ENCODE assay signal across 12 cellular contexts in the genomic region with DNA sequence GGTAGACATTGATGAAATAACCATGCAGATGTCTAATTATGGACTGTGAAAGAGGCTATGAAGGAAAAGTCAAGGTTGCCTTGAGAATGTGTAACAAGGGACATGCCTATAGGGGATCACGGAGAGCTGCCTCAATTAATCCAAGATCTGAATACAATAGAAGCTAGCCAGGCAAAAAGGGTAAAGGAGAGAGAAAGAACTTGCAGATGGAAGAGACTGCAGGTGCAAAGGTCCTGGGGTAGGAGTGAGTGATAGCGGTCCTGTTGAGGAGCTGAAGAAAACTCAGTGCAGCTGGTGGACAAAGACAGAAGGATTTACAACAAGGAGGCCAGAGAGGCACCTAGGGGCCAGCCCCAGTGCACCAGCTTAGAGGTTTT. TPM values are rescaled to one million over a fixed set of nuclear protein-coding genes. Genes with fewer than 3 reads are reported as not detected.
DNase-seq lines count a peak whose midpoint lies in the region; ATAC-seq and TF ChIP-seq lines count a peak whose summit lies in the region.
"Had no signal": no experiment of that assay in that cellular context is flagged by ENCODE, and none has a peak within 500 bp of the region (broad histone marks: within the 10 kb centered on the region; RNA-seq: fewer than 3 reads in every experiment).

No MANE protein-coding gene starts in this region.

- H3K27ac ChIP-seq in epithelial cell of prostate (peak overlapping the region; percentile 99), suprapubic skin (peak overlapping the region; percentile 1)
- H3K27ac ChIP-seq: hepatocyte had no signal

- TF ChIP-seq CTCF in suprapubic skin (IDR thresholded peaks at IDR 0.05) = no peak

- H3K9me3 Mint-ChIP-seq in activated T-cell treated with anti-CD3 and anti-CD28 coated beads, Interleukin-2, amount 50 U/mL, for 4 hours = no peaks in the 10 kb centered on the region
- no peaks in the 10 kb centered on the region for H3K9me3 Mint-ChIP-seq in T-cell

- no peaks in the 10 kb centered on the region for H3K27me3 Mint-ChIP-seq in activated T-cell treated with anti-CD3 and anti-CD28 coated beads, Interleukin-2, amount 50 U/mL, for 4 hours (ENCODE audit: low read depth)
- peaks cover 0 to 4% of the 10 kb centered on the region in 2 donors for H3K27me3 Mint-ChIP-seq in T-cell

- TF ChIP-seq EP300 in suprapubic skin (IDR thresholded peaks at IDR 0.05) = no peak

- DNase-seq in activated T-cell treated with anti-CD3 and anti-CD28 coated beads, Interleukin-2, amount 50 U/mL, for 4 hours = no peak
- DNase-seq in activated T-cell treated with anti-CD3 and anti-CD28 coated beads, Interleukin-2, amount 50 U/mL, for 1 hour = no peak
- DNase-seq in T-cell (no peak), epithelial cell of prostate (ENCODE audit: low read depth, low spot score) (no peak), suprapubic skin (ENCODE audit: low spot score in 2 of 2) (peak; percentile 25 to 35), DMS53 treated with DMSO at 0.1 percent for 48 hours (lab: John Stamatoyannopoulos, UW; ENCODE audit: unreplicated experiment) (no peak)

- H3K4me1 ChIP-seq in suprapubic skin = peaks cover 75% of the 10 kb centered on the region

- H3K27me3 ChIP-seq in suprapubic skin = no peaks in the 10 kb centered on the region
- H3K27me3 ChIP-seq: hepatocyte had no signal

- no peaks in the 10 kb centered on the region for H3K36me3 Mint-ChIP-seq in activated T-cell treated with anti-CD3 and anti-CD28 coated beads, Interleukin-2, amount 50 U/mL, for 4 hours (ENCODE audit: insufficient read depth)
- peaks cover 4% of the 10 kb centered on the region for H3K36me3 Mint-ChIP-seq in T-cell

- H3K36me3 ChIP-seq in suprapubic skin = no peaks in the 10 kb centered on the region

- no peak for ATAC-seq in activated T-cell treated with anti-CD3 and anti-CD28 coated beads, Interleukin-2, amount 50 U/mL, for 4 hours
- peak in 3 of 4 experiments; percentile 3 to 6 (median 4) for ATAC-seq in T-cell (replicated peaks in 1 of 4)
- no peak for ATAC-seq in GM21515 (IDR thresholded peaks at IDR 0.05; ENCODE audit: unreplicated experiment)
- ATAC-seq in HG03439 (IDR thresholded peaks at IDR 0.05; ENCODE audit: unreplicated experiment) = no peak

- WGBS in suprapubic skin = 74% methylated on average over 2 of the region's 2 CpGs

- peaks cover 57% of the 10 kb centered on the region for H3K4me1 Mint-ChIP-seq in activated T-cell treated with anti-CD3 and anti-CD28 coated beads, Interleukin-2, amount 50 U/mL, for 4 hours (ENCODE audit: low read depth)
- H3K4me1 Mint-ChIP-seq in T-cell = peaks cover 65 to 75% (median 69%) of the 10 kb centered on the region in 3 donors

- H3K4me3 Mint-ChIP-seq in activated T-cell treated with anti-CD3 and anti-CD28 coated beads, Interleukin-2, amount 50 U/mL, for 4 hours = peak overlapping the region; percentile 66
- peak overlapping the region; percentile 55 to 78 (median 76) for H3K4me3 Mint-ChIP-seq in T-cell

- peak overlapping the region; percentile 5 to 74 for H3K27ac Mint-ChIP-seq in T-cell

- POLR2A ChIA-PET in T-cell (lab: Charles Lee) = interaction anchor here (0.5 to 1.1 kb wide), 3 partner anchors 10 to 16 kb away, joined by 3 to 9 read pairs (median 5); no protein-coding TSS in a partner anchor

- no peak for TF ChIP-seq POLR2A in suprapubic skin (IDR thresholded peaks at IDR 0.05)

- CTCF ChIA-PET in T-cell (lab: Charles Lee) = interaction anchor here (0.9 to 2.2 kb wide), 7 partner anchors 14 to 99 kb away, joined by 3 to 38 read pairs (median 3); a partner anchor contains a TSS

- H3K9me3 ChIP-seq in suprapubic skin = no peaks in the 10 kb centered on the region
- H3K9me3 ChIP-seq: mucosa of descending colon had no signal

- H3K4me3 ChIP-seq in suprapubic skin = peak overlapping the region; percentile 12
- H3K4me3 ChIP-seq: hepatocyte, mucosa of descending colon had no signal

RNA-seq across cellular contexts. Expression of a gene that starts 15.9 kb away (rescaled TPM):
- total RNA-seq in activated T-cell treated with anti-CD3 and anti-CD28 coated beads, Interleukin-2, amount 50 U/mL, for 4 hours = 1 to 10 TPM; 3.9 to 4.7 (median 4.1) TPM
- total RNA-seq in T-cell = 1 to 10 TPM in 2 of 5 donors, under 1 TPM in 3; 0.55 to 3.7 (median 0.66) TPM
- 1,000 to 10,000 TPM in 2 of 4 donors, 100 to 1,000 TPM in 2; 730 to 1,745 (median 1,078) TPM for total RNA-seq in suprapubic skin
- total RNA-seq: endothelial cell of umbilical vein, hepatocyte, skeletal muscle tissue had no signal

RNA-seq across cellular contexts. Expression of a gene that starts 48.0 kb away (rescaled TPM):
- 100 to 1,000 TPM in 2 of 3 donors, 10 to 100 TPM in 1; 77.3 to 109 (median 108) TPM for total RNA-seq in activated T-cell treated with anti-CD3 and anti-CD28 coated beads, Interleukin-2, amount 50 U/mL, for 4 hours
- total RNA-seq in T-cell = 100 to 1,000 TPM; 173 to 438 (median 340) TPM
- total RNA-seq in suprapubic skin = 1 to 10 TPM in 1 of 4 donors, not detected in 3; 1.2 TPM
- total RNA-seq: endothelial cell of umbilical vein had no signal

Comparison
In these comparisons a context has a peak if more than half of its experiments do, and no peak if none do; other contexts are left out.
1. ATAC-seq: peak in T-cell (3 of 4); none in activated T-cell treated with anti-CD3 and anti-CD28 coated beads, Interleukin-2, amount 50 U/mL, for 4 hours (0 of 2), GM21515 (single experiment) and HG03439 (single experiment).
2. DNase-seq: peak in suprapubic skin (2 of 2); none in activated T-cell treated with anti-CD3 and anti-CD28 coated beads, Interleukin-2, amount 50 U/mL, for 4 hours (single experiment), activated T-cell treated with anti-CD3 and anti-CD28 coated beads, Interleukin-2, amount 50 U/mL, for 1 hour (single experiment), T-cell (0 of 34), epithelial cell of prostate (single experiment) and DMS53 treated with DMSO at 0.1 percent for 48 hours (single experiment).
3. RNA of a gene that starts 15.9 kb away (total RNA-seq): 730 to 1,745 TPM in suprapubic skin; 3.9 to 4.7 TPM in activated T-cell treated with anti-CD3 and anti-CD28 coated beads, Interleukin-2, amount 50 U/mL, for 4 hours and 0.55 to 3.7 TPM in T-cell; every median in the first group is over 100 times any median in the second.
4. RNA of a gene that starts 48.0 kb away (total RNA-seq): 173 to 438 TPM in T-cell and 77.3 to 109 TPM in activated T-cell treated with anti-CD3 and anti-CD28 coated beads, Interleukin-2, amount 50 U/mL, for 4 hours; 1.2 TPM in suprapubic skin; every median in the first group is over 10 times any median in the second.